ENCODE assay signal across 29 cellular contexts in the genomic region with DNA sequence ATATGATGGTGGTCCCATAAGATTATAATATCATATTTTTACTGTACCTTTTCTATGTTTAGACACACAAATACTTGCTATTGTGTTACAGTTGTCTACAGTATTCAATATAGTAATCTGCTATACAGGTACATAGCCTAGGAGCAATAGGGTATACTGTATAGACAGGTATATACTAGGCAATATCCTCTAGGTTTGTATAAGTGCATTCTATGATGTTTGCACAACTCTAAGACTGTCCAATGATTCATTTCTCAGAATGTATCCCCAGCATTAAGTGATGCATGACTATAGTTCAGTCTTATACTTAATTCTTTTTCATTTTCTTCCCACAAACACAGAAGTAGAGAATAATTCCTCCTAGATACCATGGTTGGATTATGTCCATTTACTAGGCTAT.
"Had no signal": no experiment of that assay in that cellular context is flagged by ENCODE, and none has a peak within 500 bp of the region (broad histone marks: within the 10 kb centered on the region; RNA-seq: fewer than 3 reads in every experiment).

No MANE protein-coding gene starts in this region.

- H3K4me3 Mint-ChIP-seq: activated CD8-positive, alpha-beta T cell treated with anti-CD3 and anti-CD28 coated beads for 36 hours; activated naive CD8-positive, alpha-beta T cell; activated naive CD8-positive, alpha-beta T cell treated with anti-CD3 and anti-CD28 coated beads, Interleukin-2, amount 50 U/mL, for 24 hours; activated T-cell treated with anti-CD3 and anti-CD28 coated beads, Interleukin-2, amount 50 U/mL, for 4 hours; activated T-helper 17 cell treated with anti-CD3 and anti-CD28 coated beads, Interleukin-2, amount 50 U/mL, for 72 hours; effector memory CD8-positive, alpha-beta T cell had no signal

- H3K27ac Mint-ChIP-seq: activated CD8-positive, alpha-beta T cell treated with anti-CD3 and anti-CD28 coated beads for 36 hours; activated naive CD8-positive, alpha-beta T cell; activated naive CD8-positive, alpha-beta T cell treated with anti-CD3 and anti-CD28 coated beads, Interleukin-2, amount 50 U/mL, for 24 hours; activated T-helper 17 cell treated with anti-CD3 and anti-CD28 coated beads, Interleukin-2, amount 50 U/mL, for 72 hours; effector memory CD8-positive, alpha-beta T cell had no signal

- H3K9me3 Mint-ChIP-seq: activated CD8-positive, alpha-beta T cell treated with anti-CD3 and anti-CD28 coated beads for 36 hours; activated naive CD8-positive, alpha-beta T cell treated with anti-CD3 and anti-CD28 coated beads, Interleukin-2, amount 50 U/mL, for 24 hours; activated T-cell treated with anti-CD3 and anti-CD28 coated beads, Interleukin-2, amount 50 U/mL, for 4 hours had no signal

- ATAC-seq: activated CD8-positive, alpha-beta T cell treated with anti-CD3 and anti-CD28 coated beads for 36 hours; activated naive CD8-positive, alpha-beta T cell treated with anti-CD3 and anti-CD28 coated beads, Interleukin-2, amount 50 U/mL, for 24 hours; activated T-cell treated with anti-CD3 and anti-CD28 coated beads, Interleukin-2, amount 50 U/mL, for 4 hours; activated T-helper 17 cell treated with anti-CD3 and anti-CD28 coated beads, Interleukin-2, amount 50 U/mL, for 72 hours; body of pancreas; effector memory CD8-positive, alpha-beta T cell; foreskin keratinocyte; gastrocnemius medialis had no signal

- DNase-seq: activated CD4-positive, alpha-beta T cell treated with anti-CD3 and anti-CD28 coated beads for 4 hours; activated CD4-positive, alpha-beta T cell treated with anti-CD3 and anti-CD28 coated beads, Interleukin-2, amount 50 U/mL, for 1 hour; activated CD4-positive, alpha-beta T cell treated with anti-CD3 and anti-CD28 coated beads, Interleukin-2, amount 50 U/mL, for 48 hours; activated CD4-positive, CD25-positive, alpha-beta regulatory T cell; activated CD4-positive, CD25-positive, alpha-beta regulatory T cell treated with anti-CD3 and anti-CD28 coated beads, Interleukin-2, amount 50 U/mL, for 72 hours; activated CD8-positive, alpha-beta memory T cell treated with anti-CD3 and anti-CD28 coated beads for 24 hours; activated CD8-positive, alpha-beta T cell treated with anti-CD3 and anti-CD28 coated beads for 36 hours; activated effector memory CD4-positive, alpha-beta T cell treated with Interleukin-2 at 50 U/mL for 16 hours; activated gamma-delta T cell treated with Interleukin-2 at 50 U/mL for 16 hours; activated naive CD4-positive, alpha-beta T cell treated with anti-CD3 and anti-CD28 coated beads, Interleukin-2, amount 50 U/mL, for 16 hours; activated naive CD4-positive, alpha-beta T cell treated with Interleukin-2 at 50 U/mL for 16 hours; activated naive CD8-positive, alpha-beta T cell treated with anti-CD3 and anti-CD28 coated beads, Interleukin-2, amount 50 U/mL, for 24 hours; activated T-cell treated with anti-CD3 and anti-CD28 coated beads, Interleukin-2, amount 50 U/mL, for 4 hours; adrenal gland; amygdala; aorta; body of pancreas; caudate nucleus; cortex of kidney; dermis blood vessel endothelial cell; effector CD4-positive, alpha-beta T cell; effector memory CD8-positive, alpha-beta T cell; erythroblast; foreskin keratinocyte; gastrocnemius medialis; glutamatergic neuron; T-helper 2 cell had no signal

- H3K36me3 Mint-ChIP-seq: activated naive CD8-positive, alpha-beta T cell had no signal

- H3K4me1 Mint-ChIP-seq: activated naive CD8-positive, alpha-beta T cell treated with anti-CD3 and anti-CD28 coated beads, Interleukin-2, amount 50 U/mL, for 24 hours; activated T-helper 17 cell treated with anti-CD3 and anti-CD28 coated beads, Interleukin-2, amount 50 U/mL, for 72 hours had no signal
